In the genomic region with DNA sequence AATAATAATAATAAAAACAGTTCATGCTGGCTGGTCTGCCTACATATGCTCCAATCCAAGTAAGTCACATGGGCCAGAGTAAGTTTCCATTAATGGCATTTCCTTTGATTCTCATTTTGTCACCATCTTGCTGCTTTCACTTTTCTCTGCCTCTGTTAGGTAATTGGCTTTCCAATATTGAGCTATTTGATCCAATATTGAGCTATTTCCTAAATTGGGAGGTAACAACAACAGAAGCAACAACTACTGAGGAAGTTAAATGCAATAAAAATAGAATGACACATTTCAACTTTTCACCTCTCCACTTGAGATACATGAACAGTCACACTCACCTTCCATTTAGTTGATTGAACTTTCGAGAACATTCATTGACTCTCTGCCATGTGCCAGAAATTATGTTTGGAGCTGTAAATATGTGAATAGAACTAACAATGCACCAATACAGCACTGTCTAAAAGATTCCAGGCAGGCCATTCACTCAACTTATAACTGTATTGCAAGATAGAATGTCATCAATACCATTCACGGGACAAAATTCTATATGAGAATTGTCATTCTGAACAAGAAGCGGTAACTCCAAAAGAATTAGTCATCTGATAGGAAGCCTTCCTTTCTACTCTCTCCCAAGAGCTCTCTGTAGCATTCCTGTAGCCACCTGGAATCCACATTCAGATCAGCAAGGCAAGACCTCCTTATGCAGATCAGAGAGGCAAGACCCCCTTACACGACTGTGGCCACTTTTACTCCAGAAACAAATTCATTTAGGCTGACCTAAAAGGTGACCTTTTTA, we compare ENCODE assay signal across 24 cellular contexts.
"Had no signal": no experiment of that assay in that cellular context is flagged by ENCODE, and none has a peak within 500 bp of the region (broad histone marks: within the 10 kb centered on the region; RNA-seq: fewer than 3 reads in every experiment).

No MANE protein-coding gene starts in this region.

- ATAC-seq: effector memory CD8-positive, alpha-beta T cell; esophagus mucosa; gastroesophageal sphincter; heart right ventricle; left cardiac atrium; left lung; naive thymus-derived CD8-positive, alpha-beta T cell; right cardiac atrium; stimulated activated effector memory CD8-positive, alpha-beta T cell treated with anti-CD3 and anti-CD28 coated beads, Interleukin-12 subunit alpha, Interleukin-12 subunit beta, amount 100 ng/mL, for 72 hours had no signal

- H3K4me1 Mint-ChIP-seq: naive thymus-derived CD8-positive, alpha-beta T cell; stimulated activated effector memory CD8-positive, alpha-beta T cell treated with anti-CD3 and anti-CD28 coated beads, Interleukin-12 subunit alpha, Interleukin-12 subunit beta, amount 100 ng/mL, for 72 hours had no signal

- H3K36me3 ChIP-seq: gastroesophageal sphincter, heart right ventricle, left lung, prostate gland, sigmoid colon, stomach, thyroid gland, vagina had no signal

- H3K27me3 ChIP-seq: gastroesophageal sphincter, heart right ventricle, left lung, sigmoid colon, stomach, thyroid gland, vagina had no signal

- H3K27ac Mint-ChIP-seq: effector memory CD8-positive, alpha-beta T cell; naive thymus-derived CD8-positive, alpha-beta T cell; nephron progenitor cell; stimulated activated effector memory CD8-positive, alpha-beta T cell treated with anti-CD3 and anti-CD28 coated beads, Interleukin-12 subunit alpha, Interleukin-12 subunit beta, amount 100 ng/mL, for 72 hours had no signal

- H3K4me3 ChIP-seq: gastroesophageal sphincter, heart right ventricle, left lung, prostate gland, sigmoid colon, stomach, thyroid gland, vagina had no signal

- H3K4me3 Mint-ChIP-seq: effector memory CD8-positive, alpha-beta T cell; naive thymus-derived CD8-positive, alpha-beta T cell; nephron progenitor cell; stimulated activated effector memory CD8-positive, alpha-beta T cell treated with anti-CD3 and anti-CD28 coated beads, Interleukin-12 subunit alpha, Interleukin-12 subunit beta, amount 100 ng/mL, for 72 hours had no signal

- DNase-seq: cortex of kidney; effector memory CD8-positive, alpha-beta T cell; foreskin fibroblast; glutamatergic neuron; heart right ventricle; hippocampal formation; left cardiac atrium; left lung; naive thymus-derived CD8-positive, alpha-beta T cell; nephron progenitor cell; nucleus accumbens; right cardiac atrium; sigmoid colon; stimulated activated CD4-positive, alpha-beta T cell treated with anti-CD3 and anti-CD28 coated beads, Interleukin-2, amount 100 ng/mL, for 24 hours; stimulated activated CD4-positive, alpha-beta T cell treated with anti-CD3 and anti-CD28 coated beads, Interleukin-4, amount 100 ng/mL, for 24 hours; stimulated activated naive CD4-positive, alpha-beta T cell treated with Interleukin-2 at 50 U/mL for 16 hours; stomach; thyroid gland had no signal

- H3K27ac ChIP-seq: epithelial cell of prostate, gastroesophageal sphincter, heart right ventricle, left lung, prostate gland, sigmoid colon, stomach, thyroid gland, vagina had no signal

- H3K4me1 ChIP-seq: gastroesophageal sphincter, heart right ventricle, left lung, prostate gland, sigmoid colon, stomach, vagina had no signal

- H3K9me3 Mint-ChIP-seq: effector memory CD8-positive, alpha-beta T cell; naive thymus-derived CD8-positive, alpha-beta T cell; nephron progenitor cell; stimulated activated effector memory CD8-positive, alpha-beta T cell treated with anti-CD3 and anti-CD28 coated beads, Interleukin-12 subunit alpha, Interleukin-12 subunit beta, amount 100 ng/mL, for 72 hours had no signal

- H3K9me3 ChIP-seq: gastroesophageal sphincter, heart right ventricle, left lung, prostate gland, sigmoid colon, stomach, thyroid gland, vagina had no signal

- H3K36me3 Mint-ChIP-seq: naive thymus-derived CD8-positive, alpha-beta T cell; stimulated activated effector memory CD8-positive, alpha-beta T cell treated with anti-CD3 and anti-CD28 coated beads, Interleukin-12 subunit alpha, Interleukin-12 subunit beta, amount 100 ng/mL, for 72 hours had no signal
